Comparison of ENCODE assay signal across 20 cellular contexts in the genomic region with DNA sequence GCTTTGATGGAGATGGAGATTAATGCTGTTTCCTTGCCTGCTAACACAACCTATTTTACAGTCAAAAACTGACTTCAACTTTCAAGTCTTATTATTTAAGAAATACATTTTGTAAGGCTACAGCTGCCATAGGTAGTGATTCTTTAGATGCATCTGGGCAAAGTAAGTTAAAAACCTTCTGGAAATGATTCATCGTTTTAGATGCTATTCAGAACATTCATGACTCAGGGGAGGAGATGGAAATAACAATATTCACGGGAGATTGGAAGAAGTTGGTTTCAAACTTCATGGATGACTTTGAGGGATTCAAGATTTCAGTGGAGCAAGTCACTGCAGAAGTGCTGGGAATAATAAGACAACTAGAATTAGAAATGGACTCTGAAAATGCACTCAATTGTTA.
"Had no signal": no experiment of that assay in that cellular context is flagged by ENCODE, and none has a peak within 500 bp of the region (broad histone marks: within the 10 kb centered on the region; RNA-seq: fewer than 3 reads in every experiment).

No MANE protein-coding gene starts in this region.

- ATAC-seq: activated T-cell treated with anti-CD3 and anti-CD28 coated beads, Interleukin-2, amount 50 U/mL, for 4 hours; body of pancreas; left lobe of liver; naive thymus-derived CD4-positive, alpha-beta T cell had no signal

- H3K4me3 ChIP-seq: body of pancreas, esophagus muscularis mucosa, lung, spleen, upper lobe of left lung had no signal

- H3K9me3 ChIP-seq: body of pancreas, esophagus muscularis mucosa, spleen, upper lobe of left lung had no signal

- H3K4me1 ChIP-seq: body of pancreas, esophagus muscularis mucosa, spleen, upper lobe of left lung had no signal

- H3K36me3 ChIP-seq: esophagus muscularis mucosa, spleen, upper lobe of left lung had no signal

- DNase-seq: activated CD4-positive, alpha-beta T cell treated with anti-CD3 and anti-CD28 coated beads for 1 hour; activated CD8-positive, alpha-beta memory T cell treated with anti-CD3 and anti-CD28 coated beads, Interleukin-2, amount 50 U/mL, for 48 hours; activated naive CD4-positive, alpha-beta T cell treated with Interleukin-2 at 50 U/mL for 16 hours; activated naive CD8-positive, alpha-beta T cell treated with anti-CD3 and anti-CD28 coated beads for 36 hours; activated T-cell treated with anti-CD3 and anti-CD28 coated beads, Interleukin-2, amount 50 U/mL, for 4 hours; amygdala; body of pancreas; caudate nucleus; effector memory CD4-positive, alpha-beta T cell; kidney; naive thymus-derived CD4-positive, alpha-beta T cell; retina; spleen; stimulated activated CD4-positive, alpha-beta T cell treated with anti-CD3 and anti-CD28 coated beads, Interleukin-4, amount 100 ng/mL, for 24 hours; stimulated activated naive CD4-positive, alpha-beta T cell treated with Interleukin-2 at 50 U/mL for 16 hours; T-helper 9 cell; upper lobe of left lung had no signal

- FAIRE-seq: kidney had no signal

- H3K27me3 ChIP-seq: body of pancreas, esophagus muscularis mucosa, upper lobe of left lung had no signal

- H3K27ac ChIP-seq: body of pancreas, esophagus muscularis mucosa, spleen, upper lobe of left lung had no signal
